Comparison of ENCODE assay signal across 20 cellular contexts in genomic region chr5:161406880-161407279, GRCh38.
DNase-seq lines count a peak whose midpoint lies in the region; ATAC-seq and TF ChIP-seq lines count a peak whose summit lies in the region.
"Had no signal": no experiment of that assay in that cellular context is flagged by ENCODE, and none has a peak within 500 bp of the region (broad histone marks: within the 10 kb centered on the region; RNA-seq: fewer than 3 reads in every experiment).

No MANE protein-coding gene starts in this region.

- H3F3A ChIP-seq in smooth muscle cell (ENCODE audit: low read depth): peaks cover 7% of the 10 kb centered on the region
- H3F3A ChIP-seq in GM23248 (ENCODE audit: insufficient read depth): no peaks in the 10 kb centered on the region

- WGBS in mesodermal cell (ENCODE audit: insufficient coverage in 2 of 2), 2 experiments: 49% methylated on average over 2 of the region's 3 CpGs; no CpG with 5 or more reads in 1 of the 2 experiments
- 3% methylated on average over 3 of the region's 3 CpGs for WGBS in smooth muscle cell (ENCODE audit: low lambda C conversion rate)
- WGBS in GM23248 (ENCODE audit: low coverage in 1 of 2, low lambda C conversion rate in 2 of 2, missing lambda C conversion rate in 2 of 2), 2 experiments: 11 to 12% methylated on average over 3 of the region's 3 CpGs

- in situ Hi-C loops in GM23248 (cut with MboI): no loop called here

- no peaks in the 10 kb centered on the region for H3K79me2 ChIP-seq in smooth muscle cell (ENCODE audit: low read depth)
- H3K79me2 ChIP-seq in GM23248 (ENCODE audit: insufficient read depth): no peaks in the 10 kb centered on the region

- H3K4me1 ChIP-seq in mesodermal cell (ENCODE audit: control insufficient read depth, insufficient read depth, low read length, poor library complexity, severe bottlenecking) (peaks cover 23% of the 10 kb centered on the region), smooth muscle cell (ENCODE audit: low read depth) (no peaks in the 10 kb centered on the region), GM23248 (ENCODE audit: insufficient read depth) (no peaks in the 10 kb centered on the region)

- H3K9me3 ChIP-seq in mesodermal cell (ENCODE audit: control insufficient read depth, low read length): no peaks in the 10 kb centered on the region
- no peaks in the 10 kb centered on the region for H3K9me3 ChIP-seq in smooth muscle cell (replicated peaks; ENCODE audit: low read depth)
- H3K9me3 ChIP-seq in GM23248 (ENCODE audit: low read depth): no peaks in the 10 kb centered on the region
- H3K9me3 ChIP-seq: BLaER1 treated with 17β-estradiol and CSF1 and Interleukin-3, amounts not matched to agents 10 nM and 100 nM had no signal

- H3K9ac ChIP-seq in smooth muscle cell (ENCODE audit: low read depth) (no peak overlapping the region), GM23248 (no peak overlapping the region)
- H3K9ac ChIP-seq: BLaER1 treated with 17β-estradiol and CSF1 and Interleukin-3, amounts not matched to agents 10 nM and 100 nM had no signal

- DNase-seq in left cardiac atrium (no peak), Right ventricle myocardium superior (no peak), fibroblast of villous mesenchyme (ENCODE audit: low read depth) (peak; percentile 37), smooth muscle cell (lab: John Stamatoyannopoulos, UW; ENCODE audit: unreplicated experiment) (no peak), medulla oblongata (ENCODE audit: extremely low spot score) (no peak), GM23248 (no peak), NCI-H187 treated with DMSO at 0.1 percent for 48 hours (lab: John Stamatoyannopoulos, UW) (no peak)
- DNase-seq: 8988T; CD4-positive, alpha-beta memory T cell; DND-41; MM.1S; NCI-H1092; NCI-H1436; NCI-H2029; NCI-H226; NCI-H510A treated with DMSO at 0.1 percent for 48 hours; NCI-H748 treated with DMSO at 0.1 percent for 48 hours had no signal

- no peaks in the 10 kb centered on the region for H3K36me3 ChIP-seq in mesodermal cell (ENCODE audit: control insufficient read depth, insufficient read depth, low read length)
- no peaks in the 10 kb centered on the region for H3K36me3 ChIP-seq in smooth muscle cell (ENCODE audit: low read depth)
- no peaks in the 10 kb centered on the region for H3K36me3 ChIP-seq in GM23248 (ENCODE audit: low read depth)
- H3K36me3 ChIP-seq: BLaER1 treated with 17β-estradiol and CSF1 and Interleukin-3, amounts not matched to agents 10 nM and 100 nM had no signal

- H3K9me2 ChIP-seq in GM23248 (ENCODE audit: insufficient read depth): no peaks in the 10 kb centered on the region

- ATAC-seq in left cardiac atrium (peak; percentile 42 to 80), Right ventricle myocardium superior (ENCODE audit: poor library complexity) (no peak)

- no peaks in the 10 kb centered on the region for H4K20me1 ChIP-seq in smooth muscle cell (ENCODE audit: low read depth)
- H4K20me1 ChIP-seq in GM23248 (ENCODE audit: insufficient read depth): no peaks in the 10 kb centered on the region
- H4K20me1 ChIP-seq: BLaER1 treated with 17β-estradiol and CSF1 and Interleukin-3, amounts not matched to agents 10 nM and 100 nM had no signal

- H3K27ac ChIP-seq in mesodermal cell (ENCODE audit: low read depth, low read length, severe bottlenecking) (peak overlapping the region; percentile 93), smooth muscle cell (ENCODE audit: low read depth) (peak overlapping the region; percentile 88), GM23248 (no peak overlapping the region)
- H3K27ac ChIP-seq: BLaER1 treated with 17β-estradiol and CSF1 and Interleukin-3, amounts not matched to agents 10 nM and 100 nM; RWPE1 had no signal

- TF ChIP-seq CTCF in fibroblast of villous mesenchyme (IDR thresholded peaks at IDR 0.05; ENCODE audit: insufficient read depth, low read depth, low read length) (no peak), smooth muscle cell (IDR thresholded peaks at IDR 0.05; ENCODE audit: borderline replicate concordance, insufficient read depth, poor library complexity, severe bottlenecking) (no peak)

- peak overlapping the region; percentile 67 for H3K4me2 ChIP-seq in smooth muscle cell
- no peak overlapping the region for H3K4me2 ChIP-seq in GM23248 (ENCODE audit: unreplicated experiment)
- H3K4me2 ChIP-seq: BLaER1 treated with 17β-estradiol and CSF1 and Interleukin-3, amounts not matched to agents 10 nM and 100 nM had no signal

- peak overlapping the region; percentile 2 for H2AFZ ChIP-seq in smooth muscle cell (ENCODE audit: low read depth)
- no peak overlapping the region for H2AFZ ChIP-seq in GM23248

- H3K27me3 ChIP-seq in smooth muscle cell (ENCODE audit: low read depth) (no peaks in the 10 kb centered on the region), GM23248 (replicated peaks; ENCODE audit: insufficient read depth) (no peaks in the 10 kb centered on the region)
- H3K27me3 ChIP-seq: BLaER1 treated with 17β-estradiol and CSF1 and Interleukin-3, amounts not matched to agents 10 nM and 100 nM had no signal

- H3K4me3 ChIP-seq in fibroblast of villous mesenchyme (ENCODE audit: low read depth, low read length) (no peak overlapping the region), mesodermal cell (ENCODE audit: extremely low read depth, insufficient read depth, low read length, poor library complexity, severe bottlenecking) (no peak overlapping the region), smooth muscle cell (no peak overlapping the region), GM23248 (no peak overlapping the region)
- H3K4me3 ChIP-seq: BLaER1 treated with 17β-estradiol and CSF1 and Interleukin-3, amounts not matched to agents 10 nM and 100 nM had no signal

- intact Hi-C loops in left cardiac atrium (cut with DNase I) (no loop called here), Right ventricle myocardium superior (cut with DNase I) (no loop called here)
